ENCODE assay signal across 8 cellular contexts in genomic region chr10:133336131-133337078, GRCh38. TPM values are rescaled to one million over a fixed set of nuclear protein-coding genes. Genes with fewer than 3 reads are reported as not detected.
DNase-seq lines count a peak whose midpoint lies in the region; ATAC-seq lines count a peak whose summit lies in the region.

CALY (minus strand) TSS chr10:133336896; CDS start chr10:133328989, 7,907 bp downstream.

- H3K27ac ChIP-seq in BLaER1, result no peak within 1 kb of the TSS

- no peaks in the 10 kb centered on the region for H3K36me3 ChIP-seq in BLaER1

- no peak within 1 kb of the TSS for H3K4me3 ChIP-seq in BLaER1

- H4K20me1 ChIP-seq in BLaER1, result no peaks in the 10 kb centered on the region

- H3K27me3 ChIP-seq in BLaER1, result peaks cover 65% of the 10 kb centered on the region

- DNase-seq in NCI-H2171 (lab: John Stamatoyannopoulos, UW) (peak; percentile 16), left ventricle myocardium superior (no peak), NCI-H128 (lab: John Stamatoyannopoulos, UW; ENCODE audit: unreplicated experiment) (no peak), Kasumi-1 (lab: John Stamatoyannopoulos, UW) (no peak)
- DNase-seq in activated effector memory CD4-positive, alpha-beta T cell treated with Interleukin-2 at 50 U/mL for 16 hours, result peak; percentile 84
- peak; percentile 45 to 55 for DNase-seq in stimulated activated CD4-positive, alpha-beta T cell treated with anti-CD3 and anti-CD28 coated beads, Interleukin-15, amount 100 ng/mL, for 48 hours (ENCODE audit: low read depth in 2 of 2)

- peaks cover 49% of the 10 kb centered on the region for H3K9me3 ChIP-seq in BLaER1

- H3K4me2 ChIP-seq in BLaER1, result peak within 1 kb of the TSS; percentile 49

- peaks cover 23% of the 10 kb centered on the region for H3K4me1 ChIP-seq in BLaER1

- intact Hi-C loops in left ventricle myocardium superior (cut with micrococcal nuclease), result no loop called here

- peak; percentile 11 for ATAC-seq in left ventricle myocardium superior
- no peak for ATAC-seq in GM18868 (IDR thresholded peaks at IDR 0.05; ENCODE audit: unreplicated experiment)

- H3K9ac ChIP-seq in BLaER1, result no peak within 1 kb of the TSS

RNA-seq across cellular contexts. Expression of gene CALY, which starts in this region (rescaled TPM):
- not detected for total RNA-seq in left ventricle myocardium superior

Comparison
In these comparisons a context has a peak if more than half of its experiments do, and no peak if none do; other contexts are left out.
1. Peak in ATAC-seq in left ventricle myocardium superior; RNA of the gene not detected or under 1 TPM.
2. DNase-seq: peak in NCI-H2171 (single experiment), activated effector memory CD4-positive, alpha-beta T cell treated with Interleukin-2 at 50 U/mL for 16 hours (single experiment) and stimulated activated CD4-positive, alpha-beta T cell treated with anti-CD3 and anti-CD28 coated beads, Interleukin-15, amount 100 ng/mL, for 48 hours (2 of 2); none in left ventricle myocardium superior (single experiment), NCI-H128 (single experiment) and Kasumi-1 (0 of 2).